Comparison of ENCODE assay signal across 2 cellular contexts in the genomic region with DNA sequence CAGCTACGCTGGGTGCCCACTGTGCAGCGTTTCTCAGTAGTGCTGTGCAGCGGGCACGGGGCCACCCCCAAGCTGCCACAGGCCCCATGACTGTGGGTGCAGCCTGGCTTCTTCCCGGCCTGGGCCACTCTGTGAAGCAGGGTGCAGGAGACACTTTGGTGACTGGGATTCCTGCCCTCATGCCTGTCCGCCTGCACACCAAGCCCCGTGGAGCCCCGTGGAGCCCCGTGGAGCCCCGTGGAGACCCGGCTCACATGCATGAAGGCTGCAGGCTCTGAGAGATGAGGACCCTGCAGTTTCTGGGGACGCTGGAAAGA.
TF ChIP-seq lines count a peak whose summit lies in the region.

No MANE protein-coding gene starts in this region.

TF ChIP-seq in A549, 52 proteins besides CTCF, POLR2A, EP300 and RAD21:
- TF ChIP-seq RARB (CRISPR knock-in tag; IDR thresholded peaks at IDR 0.05) (no peak), PHF8 (IDR thresholded peaks at IDR 0.05; ENCODE audit: borderline replicate concordance, low read depth) (no peak), MAFK (IDR thresholded peaks at IDR 0.05; ENCODE audit: partially characterized antibody) (no peak), HEYL (CRISPR knock-in tag; IDR thresholded peaks at IDR 0.05) (no peak), NPAS2 (CRISPR knock-in tag; IDR thresholded peaks at IDR 0.05; ENCODE audit: borderline replicate concordance) (no peak), RCOR1 (IDR thresholded peaks at IDR 0.05; ENCODE audit: low read depth, low read length) (no peak), KDM1A (IDR thresholded peaks at IDR 0.05; ENCODE audit: low read depth) (no peak), NR3C1 (IDR thresholded peaks at IDR 0.05) (no peak), CBX8 (IDR thresholded peaks at IDR 0.05) (no peak), KDM5A (IDR thresholded peaks at IDR 0.05) (no peak), ZC3H11A (IDR thresholded peaks at IDR 0.05) (no peak)
- TF ChIP-seq, protein P1, sequence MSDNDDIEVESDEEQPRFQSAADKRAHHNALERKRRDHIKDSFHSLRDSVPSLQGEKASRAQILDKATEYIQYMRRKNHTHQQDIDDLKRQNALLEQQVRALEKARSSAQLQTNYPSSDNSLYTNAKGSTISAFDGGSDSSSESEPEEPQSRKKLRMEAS (IDR thresholded peaks at IDR 0.05): no peak

TF ChIP-seq in GM12878, 131 proteins besides CTCF, POLR2A, EP300 and RAD21:
- TF ChIP-seq NR2F1 (conservative IDR thresholded peaks at IDR 0.05) (no peak), TARDBP (IDR thresholded peaks at IDR 0.05; ENCODE audit: borderline replicate concordance) (no peak), SPI1 (IDR thresholded peaks at IDR 0.05; ENCODE audit: borderline replicate concordance, insufficient read depth, low read depth, low read length) (no peak), SMAD5 (IDR thresholded peaks at IDR 0.05; ENCODE audit: low read depth) (no peak), SREBF1 (IDR thresholded peaks at IDR 0.05; ENCODE audit: low read length) (no peak), GATAD2B (conservative IDR thresholded peaks at IDR 0.05; ENCODE audit: low read depth) (no peak), FOXK2 (IDR thresholded peaks at IDR 0.05) (no peak), YBX1 (IDR thresholded peaks at IDR 0.05) (no peak), NFIC (IDR thresholded peaks at IDR 0.05; ENCODE audit: low read depth, low read length) (no peak), CBX5 (IDR thresholded peaks at IDR 0.05; ENCODE audit: low read depth) (no peak), RBBP5 (conservative IDR thresholded peaks at IDR 0.05) (no peak)
- TF ChIP-seq, protein P2, sequence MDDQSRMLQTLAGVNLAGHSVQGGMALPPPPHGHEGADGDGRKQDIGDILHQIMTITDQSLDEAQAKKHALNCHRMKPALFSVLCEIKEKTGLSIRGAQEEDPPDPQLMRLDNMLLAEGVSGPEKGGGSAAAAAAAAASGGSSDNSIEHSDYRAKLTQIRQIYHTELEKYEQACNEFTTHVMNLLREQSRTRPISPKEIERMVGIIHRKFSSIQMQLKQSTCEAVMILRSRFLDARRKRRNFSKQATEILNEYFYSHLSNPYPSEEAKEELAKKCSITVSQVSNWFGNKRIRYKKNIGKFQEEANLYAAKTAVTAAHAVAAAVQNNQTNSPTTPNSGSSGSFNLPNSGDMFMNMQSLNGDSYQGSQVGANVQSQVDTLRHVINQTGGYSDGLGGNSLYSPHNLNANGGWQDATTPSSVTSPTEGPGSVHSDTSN (IDR thresholded peaks at IDR 0.05; ENCODE audit: insufficient replicate concordance, low read depth, low read length): no peak
- TF ChIP-seq, protein P3, sequence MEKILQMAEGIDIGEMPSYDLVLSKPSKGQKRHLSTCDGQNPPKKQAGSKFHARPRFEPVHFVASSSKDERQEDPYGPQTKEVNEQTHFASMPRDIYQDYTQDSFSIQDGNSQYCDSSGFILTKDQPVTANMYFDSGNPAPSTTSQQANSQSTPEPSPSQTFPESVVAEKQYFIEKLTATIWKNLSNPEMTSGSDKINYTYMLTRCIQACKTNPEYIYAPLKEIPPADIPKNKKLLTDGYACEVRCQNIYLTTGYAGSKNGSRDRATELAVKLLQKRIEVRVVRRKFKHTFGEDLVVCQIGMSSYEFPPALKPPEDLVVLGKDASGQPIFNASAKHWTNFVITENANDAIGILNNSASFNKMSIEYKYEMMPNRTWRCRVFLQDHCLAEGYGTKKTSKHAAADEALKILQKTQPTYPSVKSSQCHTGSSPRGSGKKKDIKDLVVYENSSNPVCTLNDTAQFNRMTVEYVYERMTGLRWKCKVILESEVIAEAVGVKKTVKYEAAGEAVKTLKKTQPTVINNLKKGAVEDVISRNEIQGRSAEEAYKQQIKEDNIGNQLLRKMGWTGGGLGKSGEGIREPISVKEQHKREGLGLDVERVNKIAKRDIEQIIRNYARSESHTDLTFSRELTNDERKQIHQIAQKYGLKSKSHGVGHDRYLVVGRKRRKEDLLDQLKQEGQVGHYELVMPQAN (conservative IDR thresholded peaks at IDR 0.05): no peak
- TF ChIP-seq, protein P4, sequence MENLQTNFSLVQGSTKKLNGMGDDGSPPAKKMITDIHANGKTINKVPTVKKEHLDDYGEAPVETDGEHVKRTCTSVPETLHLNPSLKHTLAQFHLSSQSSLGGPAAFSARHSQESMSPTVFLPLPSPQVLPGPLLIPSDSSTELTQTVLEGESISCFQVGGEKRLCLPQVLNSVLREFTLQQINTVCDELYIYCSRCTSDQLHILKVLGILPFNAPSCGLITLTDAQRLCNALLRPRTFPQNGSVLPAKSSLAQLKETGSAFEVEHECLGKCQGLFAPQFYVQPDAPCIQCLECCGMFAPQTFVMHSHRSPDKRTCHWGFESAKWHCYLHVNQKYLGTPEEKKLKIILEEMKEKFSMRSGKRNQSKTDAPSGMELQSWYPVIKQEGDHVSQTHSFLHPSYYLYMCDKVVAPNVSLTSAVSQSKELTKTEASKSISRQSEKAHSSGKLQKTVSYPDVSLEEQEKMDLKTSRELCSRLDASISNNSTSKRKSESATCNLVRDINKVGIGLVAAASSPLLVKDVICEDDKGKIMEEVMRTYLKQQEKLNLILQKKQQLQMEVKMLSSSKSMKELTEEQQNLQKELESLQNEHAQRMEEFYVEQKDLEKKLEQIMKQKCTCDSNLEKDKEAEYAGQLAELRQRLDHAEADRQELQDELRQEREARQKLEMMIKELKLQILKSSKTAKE (IDR thresholded peaks at IDR 0.05; ENCODE audit: low read depth, poor library complexity, severe bottlenecking): no peak
TF ChIP-seq in GM12878: peak in this region for 0.
